ENCODE assay signal across 2 cellular contexts in the genomic region with DNA sequence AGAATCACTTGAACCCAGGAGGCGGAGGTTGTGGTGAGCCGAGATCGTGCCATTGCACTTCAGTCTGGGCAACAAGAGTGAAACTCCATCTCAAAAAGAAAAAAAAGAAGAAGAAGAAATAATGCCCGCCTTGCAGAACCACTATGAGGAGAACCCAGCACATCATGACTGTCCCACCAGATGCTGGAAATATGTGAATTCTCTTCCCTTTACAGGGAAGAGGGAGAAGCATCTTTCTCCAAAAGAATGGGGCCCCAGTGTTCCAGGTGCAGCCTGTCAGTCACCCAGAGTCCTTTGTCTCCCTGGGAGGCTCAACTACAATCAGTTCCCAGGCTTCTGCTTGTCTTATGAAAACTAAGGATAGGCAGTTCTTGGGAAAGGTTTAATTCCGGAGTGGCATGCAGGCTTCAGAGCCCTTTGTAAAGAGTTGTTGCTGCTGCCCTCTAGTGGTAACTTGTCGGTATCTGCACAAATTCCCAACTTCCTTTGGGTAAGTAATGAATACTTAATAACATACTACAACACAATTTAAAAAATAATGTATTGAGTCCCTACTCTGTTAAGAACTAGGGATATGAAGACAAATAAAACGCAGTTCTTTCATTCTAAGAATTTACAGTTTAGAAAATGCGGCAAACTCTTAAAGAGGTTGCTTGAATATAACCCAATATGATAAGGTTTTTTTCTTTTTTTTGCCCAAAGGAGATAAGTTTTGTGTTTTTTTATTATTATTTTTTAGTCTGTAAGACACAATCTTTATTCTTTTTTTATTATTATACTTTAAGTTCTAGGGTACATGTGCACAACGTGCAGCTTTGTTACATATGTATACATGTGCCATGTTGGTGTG.
A peak's percentile ranks its signal among the peaks of the same experiment; 100 is the strongest.
TF ChIP-seq lines count a peak whose summit lies in the region.

No MANE protein-coding gene starts in this region.

TF ChIP-seq in SK-N-SH, 30 proteins besides CTCF, POLR2A, EP300 and RAD21 (continued from another document):
- no peak for TF ChIP-seq IRF3 (IDR thresholded peaks at IDR 0.05; ENCODE audit: low read depth, low read length)

TF ChIP-seq in K562, 482 proteins besides CTCF, POLR2A, EP300 and RAD21 (continued from another document):
- TF ChIP-seq DEAF1 (CRISPR knock-in tag; IDR thresholded peaks at IDR 0.05), result 0 out of 2 replicates have a peak, but pooled peaks have one; percentile 4
